In genomic region chr14:98993818-98994217, GRCh38 we compare ENCODE assay signal across 16 cellular contexts.
"Had no signal": no experiment of that assay in that cellular context is flagged by ENCODE, and none has a peak within 500 bp of the region (broad histone marks: within the 10 kb centered on the region; RNA-seq: fewer than 3 reads in every experiment).

No MANE protein-coding gene starts in this region.

- H3K36me3 ChIP-seq: gastrocnemius medialis, heart right ventricle, sigmoid colon, spleen, stomach, upper lobe of left lung had no signal

- DNase-seq: activated gamma-delta T cell, amygdala, body of pancreas, caudate nucleus, erythroblast, gastrocnemius medialis, heart right ventricle, midbrain, sigmoid colon, spleen, stomach, T-helper 9 cell, testis, upper lobe of left lung had no signal

- H3K27me3 ChIP-seq: body of pancreas, gastrocnemius medialis, sigmoid colon, spleen, testis, upper lobe of left lung had no signal

- H3K27ac ChIP-seq: body of pancreas, gastrocnemius medialis, heart right ventricle, parathyroid adenoma, sigmoid colon, spleen, stomach, testis, upper lobe of left lung had no signal

- H3K4me1 ChIP-seq: body of pancreas, heart right ventricle, parathyroid adenoma, sigmoid colon, spleen, stomach, testis, upper lobe of left lung had no signal

- ATAC-seq: body of pancreas, gastrocnemius medialis, heart right ventricle, left lobe of liver had no signal

- H3K9me3 ChIP-seq: body of pancreas, gastrocnemius medialis, heart right ventricle, sigmoid colon, spleen, stomach, testis, upper lobe of left lung had no signal

- H3K4me3 ChIP-seq: body of pancreas, gastrocnemius medialis, heart right ventricle, sigmoid colon, spleen, stomach, testis, upper lobe of left lung had no signal
